In the genomic region with DNA sequence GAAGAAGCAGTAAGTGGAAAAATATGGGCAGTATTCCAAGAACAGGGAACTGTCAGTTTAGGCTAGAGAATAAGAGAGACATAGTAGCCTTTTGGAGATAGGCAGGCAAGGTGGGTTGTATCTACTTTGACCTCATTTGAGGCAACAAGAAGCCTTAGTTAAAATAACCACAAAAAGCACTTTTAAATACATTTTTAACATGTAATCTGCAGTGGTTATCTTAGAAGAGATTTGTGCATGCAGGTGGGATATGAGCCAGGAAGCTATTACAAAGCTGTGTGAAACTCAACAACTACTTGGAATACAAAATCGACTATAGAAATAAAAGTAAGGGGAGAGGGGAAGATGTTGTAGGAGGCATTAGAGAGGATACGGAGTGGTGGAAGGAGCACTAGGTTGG, we compare ENCODE assay signal across 22 cellular contexts.
DNase-seq lines count a peak whose midpoint lies in the region; ATAC-seq and TF ChIP-seq lines count a peak whose summit lies in the region.
"Had no signal": no experiment of that assay in that cellular context is flagged by ENCODE, and none has a peak within 500 bp of the region (broad histone marks: within the 10 kb centered on the region; RNA-seq: fewer than 3 reads in every experiment).

No MANE protein-coding gene starts in this region.

- H3K9me3 Mint-ChIP-seq in glutamatergic neuron (ENCODE audit: unreplicated experiment) = peaks cover 7% of the 10 kb centered on the region
- peaks cover 2% of the 10 kb centered on the region for H3K9me3 Mint-ChIP-seq in natural killer cell treated with Interleukin-12 subunit alpha and Interleukin-12 subunit beta and Interleukin-15 and Interleukin-18, amount 100 ng/mL, for 72 hours
- H3K9me3 Mint-ChIP-seq: CD4-positive, alpha-beta T cell; CD8-positive, alpha-beta T cell had no signal

- no peaks in the 10 kb centered on the region for H3K79me2 ChIP-seq in DND-41 (ENCODE audit: insufficient read depth, low read length)

- ATAC-seq in DND-41 (ENCODE audit: insufficient read depth, low read depth) (peak; percentile 55; the same call in 2 of the 3 replicates), HG03378 (IDR thresholded peaks at IDR 0.05; ENCODE audit: unreplicated experiment) (no peak), GM18502 (IDR thresholded peaks at IDR 0.05; ENCODE audit: poor library complexity, unreplicated experiment) (no peak)
- no peak for ATAC-seq in natural killer cell treated with Interleukin-12 subunit alpha and Interleukin-12 subunit beta and Interleukin-15 and Interleukin-18, amount 100 ng/mL, for 72 hours
- ATAC-seq: A549; CD8-positive, alpha-beta T cell had no signal

- no peak overlapping the region for H2AFZ ChIP-seq in DND-41 (ENCODE audit: low read depth, low read length)

- H3K27ac ChIP-seq in DND-41 (ENCODE audit: low read length) (0 out of 2 replicates have a peak overlapping the region, but pooled peaks have one; percentile 52), KOPT-K1 (ENCODE audit: low read depth, low read length, poor library complexity, severe bottlenecking) (peak overlapping the region; percentile 31)
- H3K27ac ChIP-seq: 22Rv1; A549; BLaER1 treated with 17β-estradiol and CSF1 and Interleukin-3, amounts not matched to agents 10 nM and 100 nM; C4-2B had no signal

- H4K20me1 ChIP-seq in DND-41 (ENCODE audit: insufficient read depth, low read length) = no peaks in the 10 kb centered on the region
- H4K20me1 ChIP-seq: BLaER1 treated with 17β-estradiol and CSF1 and Interleukin-3, amounts not matched to agents 10 nM and 100 nM had no signal

- no peaks in the 10 kb centered on the region for H3K27me3 ChIP-seq in DND-41 (ENCODE audit: insufficient read depth, low read length, poor library complexity)
- H3K27me3 ChIP-seq: BLaER1 treated with 17β-estradiol and CSF1 and Interleukin-3, amounts not matched to agents 10 nM and 100 nM had no signal

- TF ChIP-seq CTCF in DND-41 (IDR thresholded peaks at IDR 0.05; ENCODE audit: borderline replicate concordance, extremely low read depth, low read length, poor library complexity, severe bottlenecking) (no peak), glutamatergic neuron (IDR thresholded peaks at IDR 0.05; ENCODE audit: partially characterized antibody, unreplicated experiment) (no peak)

- no peaks in the 10 kb centered on the region for H3K36me3 ChIP-seq in DND-41 (ENCODE audit: insufficient read depth, low read length)
- no peaks in the 10 kb centered on the region for H3K36me3 ChIP-seq in KOPT-K1 (ENCODE audit: insufficient read depth, low read length)
- H3K36me3 ChIP-seq: BLaER1 treated with 17β-estradiol and CSF1 and Interleukin-3, amounts not matched to agents 10 nM and 100 nM had no signal

- H3K27ac Mint-ChIP-seq in glutamatergic neuron (ENCODE audit: unreplicated experiment) = peak overlapping the region; percentile 62
- no peak overlapping the region for H3K27ac Mint-ChIP-seq in natural killer cell treated with Interleukin-12 subunit alpha and Interleukin-12 subunit beta and Interleukin-15 and Interleukin-18, amount 100 ng/mL, for 72 hours
- H3K27ac Mint-ChIP-seq: B cell; CD4-positive, alpha-beta T cell; CD8-positive, alpha-beta T cell had no signal

- H3K9me3 ChIP-seq in DND-41 (ENCODE audit: insufficient read depth, low read length, severe bottlenecking) = no peaks in the 10 kb centered on the region
- H3K9me3 ChIP-seq in KOPT-K1 (ENCODE audit: insufficient read depth, low read length, poor library complexity, severe bottlenecking) = no peaks in the 10 kb centered on the region
- H3K9me3 ChIP-seq: A549; BLaER1 treated with 17β-estradiol and CSF1 and Interleukin-3, amounts not matched to agents 10 nM and 100 nM; Caco-2 had no signal

- no peak overlapping the region for H3K4me2 ChIP-seq in DND-41 (ENCODE audit: insufficient read depth, low read length)
- H3K4me2 ChIP-seq: A549; BLaER1 treated with 17β-estradiol and CSF1 and Interleukin-3, amounts not matched to agents 10 nM and 100 nM had no signal

- H3K4me3 Mint-ChIP-seq in glutamatergic neuron (ENCODE audit: unreplicated experiment) = no peak overlapping the region
- H3K4me3 Mint-ChIP-seq in natural killer cell treated with Interleukin-12 subunit alpha and Interleukin-12 subunit beta and Interleukin-15 and Interleukin-18, amount 100 ng/mL, for 72 hours = no peak overlapping the region
- H3K4me3 Mint-ChIP-seq: B cell; CD4-positive, alpha-beta T cell; CD8-positive, alpha-beta T cell had no signal

- no peak overlapping the region for H3K9ac ChIP-seq in DND-41 (ENCODE audit: low read depth, low read length)
- H3K9ac ChIP-seq: BLaER1 treated with 17β-estradiol and CSF1 and Interleukin-3, amounts not matched to agents 10 nM and 100 nM had no signal

- H3K36me3 Mint-ChIP-seq in glutamatergic neuron (ENCODE audit: unreplicated experiment) = no peaks in the 10 kb centered on the region
- no peaks in the 10 kb centered on the region for H3K36me3 Mint-ChIP-seq in natural killer cell treated with Interleukin-12 subunit alpha and Interleukin-12 subunit beta and Interleukin-15 and Interleukin-18, amount 100 ng/mL, for 72 hours
- H3K36me3 Mint-ChIP-seq: CD8-positive, alpha-beta T cell had no signal

- no peaks in the 10 kb centered on the region for H3K4me1 Mint-ChIP-seq in glutamatergic neuron (ENCODE audit: low read depth, unreplicated experiment)
- no peaks in the 10 kb centered on the region for H3K4me1 Mint-ChIP-seq in natural killer cell treated with Interleukin-12 subunit alpha and Interleukin-12 subunit beta and Interleukin-15 and Interleukin-18, amount 100 ng/mL, for 72 hours (ENCODE audit: low read depth in 2 of 2)
- H3K4me1 Mint-ChIP-seq: B cell had no signal

- peaks cover 33% of the 10 kb centered on the region for H3K4me1 ChIP-seq in DND-41 (ENCODE audit: insufficient read depth, low read length)
- H3K4me1 ChIP-seq: A549, Caco-2 had no signal

- H3K27me3 Mint-ChIP-seq in glutamatergic neuron (ENCODE audit: unreplicated experiment) = no peaks in the 10 kb centered on the region
- no peaks in the 10 kb centered on the region for H3K27me3 Mint-ChIP-seq in natural killer cell treated with Interleukin-12 subunit alpha and Interleukin-12 subunit beta and Interleukin-15 and Interleukin-18, amount 100 ng/mL, for 72 hours
- H3K27me3 Mint-ChIP-seq: B cell; CD4-positive, alpha-beta T cell had no signal

- DNase-seq in NCI-H1092 treated with DMSO at 0.1 percent for 48 hours (lab: John Stamatoyannopoulos, UW) (peak; percentile 17), NCI-H1092 (lab: John Stamatoyannopoulos, UW) (no peak), DND-41 (no peak), glutamatergic neuron (no peak)
- DNase-seq in natural killer cell treated with Interleukin-12 subunit alpha and Interleukin-12 subunit beta and Interleukin-15 and Interleukin-18, amount 100 ng/mL, for 72 hours (ENCODE audit: low spot score) = no peak
- DNase-seq: AML-193; Caco-2; Calu3; CD4-positive, alpha-beta T cell; CD8-positive, alpha-beta T cell; DMS79 treated with DMSO at 0.1 percent for 48 hours; EL; GDM1 had no signal

- no peak overlapping the region for H3K4me3 ChIP-seq in DND-41 (ENCODE audit: low read depth in 1 of 2, low read length in 2 of 2)
- H3K4me3 ChIP-seq: A549; BLaER1 treated with 17β-estradiol and CSF1 and Interleukin-3, amounts not matched to agents 10 nM and 100 nM; GM12878 had no signal
